In genomic region chr11:29343465-29344333, GRCh38 we compare ENCODE assay signal across 8 cellular contexts.
DNase-seq lines count a peak whose midpoint lies in the region; ATAC-seq and TF ChIP-seq lines count a peak whose summit lies in the region.

No MANE protein-coding gene starts in this region.

- WGBS in mammary epithelial cell (ENCODE audit: low coverage, missing lambda C conversion rate), result 18% methylated on average over 8 of the region's 8 CpGs
- WGBS in stomach, 5 donors, result 16 to 29% (median 26%) methylated on average over 8 of the region's 8 CpGs

- peak overlapping the region; percentile 30; the same call in 1 of the 2 replicates for H3K4me2 ChIP-seq in PC-9
- peak overlapping the region; percentile 58 for H3K4me2 ChIP-seq in mammary epithelial cell (ENCODE audit: insufficient read depth, low read depth, low read length)

- in situ Hi-C loops in mammary epithelial cell (cut with MboI; ENCODE audit: low sequenced_read_pairs in 2 of 2), result loop anchor here in 1 of 2 donors (25.0 kb wide), 1 partner anchor 181 kb away; no protein-coding TSS in a partner anchor

- intact Hi-C loops in PC-9 (cut with micrococcal nuclease; ENCODE audit: unreplicated experiment), result loop anchor here (2.0 to 10.0 kb wide), 4 partner anchors 799 to 1839 kb away; partner anchors contain the start of genes ARL14EP and LIN7C
- intact Hi-C loops in mammary epithelial cell (cut with micrococcal nuclease), result no loop called here
- intact Hi-C loops in stomach (cut with DNase I; ENCODE audit: low total_unique reads), result no loop called here

- H3F3A ChIP-seq in PC-9 (ENCODE audit: insufficient read depth, low read depth), result no peaks in the 10 kb centered on the region

- H3K79me2 ChIP-seq in PC-9 (ENCODE audit: low read depth), result no peaks in the 10 kb centered on the region
- no peaks in the 10 kb centered on the region for H3K79me2 ChIP-seq in mammary epithelial cell (ENCODE audit: insufficient read depth, low read length)

- H3K27me3 ChIP-seq in PC-9 (ENCODE audit: insufficient read depth, low read depth) (no peaks in the 10 kb centered on the region), mammary epithelial cell (ENCODE audit: insufficient read depth, low read length) (no peaks in the 10 kb centered on the region), stomach (no peaks in the 10 kb centered on the region)

- H2AFZ ChIP-seq in PC-9, result peak overlapping the region; percentile 18; the same call in 1 of the 2 replicates
- peak overlapping the region; percentile 86 for H2AFZ ChIP-seq in mammary epithelial cell (ENCODE audit: low read depth, low read length)

- no peaks in the 10 kb centered on the region for H3K9me2 ChIP-seq in PC-9 (ENCODE audit: insufficient read depth)

- dilution Hi-C loops in mammary epithelial cell (cut with HindIII; ENCODE audit: low sequenced_read_pairs), result no loop called here

- TF ChIP-seq EP300 in stomach (IDR thresholded peaks at IDR 0.05), result no peak

- no peaks in the 10 kb centered on the region for H3K9me3 ChIP-seq in PC-9 (ENCODE audit: insufficient read depth, low read depth)
- H3K9me3 ChIP-seq in mammary epithelial cell (replicated peaks; ENCODE audit: insufficient read depth, low read length), result no peaks in the 10 kb centered on the region
- no peaks in the 10 kb centered on the region for H3K9me3 ChIP-seq in stomach

- H3K36me3 ChIP-seq in PC-9 (ENCODE audit: low read depth) (no peaks in the 10 kb centered on the region), mammary epithelial cell (ENCODE audit: insufficient read depth, low read length) (no peaks in the 10 kb centered on the region), stomach (no peaks in the 10 kb centered on the region)

- no peaks in the 10 kb centered on the region for H4K20me1 ChIP-seq in PC-9 (ENCODE audit: insufficient read depth)
- H4K20me1 ChIP-seq in mammary epithelial cell (ENCODE audit: insufficient read depth, low read length), result peaks cover 2% of the 10 kb centered on the region

- H3K4me1 ChIP-seq in PC-9 (replicated peaks; ENCODE audit: insufficient read depth), result no peaks in the 10 kb centered on the region
- no peaks in the 10 kb centered on the region for H3K4me1 ChIP-seq in mammary epithelial cell (ENCODE audit: insufficient read depth, low read length)
- no peaks in the 10 kb centered on the region for H3K4me1 ChIP-seq in stomach

- POLR2A ChIA-PET in PC-9 (lab: Charles Lee; ENCODE audit: unreplicated experiment), result no interaction called here

- H3K27ac ChIP-seq in PC-9 (no peak overlapping the region), mammary epithelial cell (ENCODE audit: insufficient read depth, low read depth, low read length) (no peak overlapping the region), stomach (no peak overlapping the region)

- peak; percentile 98 for ATAC-seq in GM19455 (IDR thresholded peaks at IDR 0.05; ENCODE audit: unreplicated experiment)
- peak; percentile 97 for ATAC-seq in HG03378 (IDR thresholded peaks at IDR 0.05; ENCODE audit: unreplicated experiment)
- peak; percentile 100 for ATAC-seq in left lobe of liver

- BruUV-seq in PC-9 (replicated peaks; lab: Mats Ljungman, UMichigan) (no TSS peak), mammary epithelial cell (replicated peaks; lab: Mats Ljungman, UMichigan) (no TSS peak)

- H3K9ac ChIP-seq in mammary epithelial cell (ENCODE audit: insufficient read depth, low read length), result no peak overlapping the region

- TF ChIP-seq CTCF in PC-9 (conservative IDR thresholded peaks at IDR 0.05) (peak; percentile 93), mammary epithelial cell (conservative IDR thresholded peaks at IDR 0.05 in 1 of 2, IDR thresholded peaks at IDR 0.05 in 1 of 2; ENCODE audit: extremely low read depth in 1 of 2, insufficient read depth in 1 of 2, low read depth in 1 of 2, low read length in 2 of 2) (peak; percentile 97 to 100), stomach (IDR thresholded peaks at IDR 0.05) (peak in 5 of 7 experiments; percentile 28 to 68 (median 49))

- H3K4me3 ChIP-seq in PC-9 (no peak overlapping the region), mammary epithelial cell (replicated peaks in 1 of 3; ENCODE audit: insufficient read depth in 1 of 3, low read depth in 2 of 3, low read length in 3 of 3) (peak overlapping the region in 1 of 3 experiments; percentile 26), stomach (no peak overlapping the region)

- DNase-seq in NCI-H446 (lab: John Stamatoyannopoulos, UW) (peak; percentile 35 to 67), NCI-H446 treated with DMSO at 0.1 percent for 48 hours (lab: John Stamatoyannopoulos, UW) (no peak), PC-9 (peak in 1 of 2 experiments; percentile 70), mammary epithelial cell (peak; percentile 40), left lobe of liver (ENCODE audit: low spot score) (peak; percentile 63), stomach (peak; percentile 62)

- CTCF ChIA-PET in PC-9 (lab: Charles Lee), result interaction anchor here (0.7 kb wide), 1 partner anchor 521 kb away, joined by 4 read pairs; no protein-coding TSS in a partner anchor
- CTCF ChIA-PET in mammary epithelial cell (lab: Charles Lee; ENCODE audit: low non-redundant PET), result interaction anchor here (0.6 to 0.7 kb wide), 5 partner anchors 9 to 1384 kb away, joined by 3 to 4 read pairs (median 3); no protein-coding TSS in a partner anchor

- no peak for TF ChIP-seq POLR2A in stomach (IDR thresholded peaks at IDR 0.05)
